10 cellular contexts compared by ENCODE assay signal in genomic region chr6:166308769-166309589, GRCh38. TPM values are rescaled to one million over a fixed set of nuclear protein-coding genes. Genes with fewer than 3 reads are reported as not detected.
DNase-seq lines count a peak whose midpoint lies in the region; TF ChIP-seq lines count a peak whose summit lies in the region.
"Had no signal": no experiment of that assay in that cellular context is flagged by ENCODE, and none has a peak within 500 bp of the region (broad histone marks: within the 10 kb centered on the region; RNA-seq: fewer than 3 reads in every experiment).

No MANE protein-coding gene starts in this region.

- H3K36me3 ChIP-seq in OCI-LY7 (ENCODE audit: insufficient read depth, low read length) (no peaks in the 10 kb centered on the region), tibial artery (no peaks in the 10 kb centered on the region)

- in situ Hi-C loops in T47D (cut with HindIII; ENCODE audit: low pct_unique_long_range_greater_than_20kb, low sequenced_read_pairs) (no loop called here), ACHN (cut with HindIII; ENCODE audit: low pct_ligation_motif_present, low pct_unique_long_range_greater_than_20kb, low sequenced_read_pairs) (no loop called here)

- peaks cover 10% of the 10 kb centered on the region for H3K27me3 Mint-ChIP-seq in MCF 10A (ENCODE audit: insufficient read depth, unreplicated experiment)

- CTCF ChIA-PET in MCF 10A (lab: Yijun Ruan, JAX), result interaction anchor here (0.6 kb wide), 2 partner anchors 150 to 317 kb away, joined by 3 read pairs; no protein-coding TSS in a partner anchor
- CTCF ChIA-PET in OCI-LY7 (lab: Charles Lee; ENCODE audit: unreplicated experiment), result no interaction called here

- peak overlapping the region; percentile 62 for H3K4me3 ChIP-seq in OCI-LY7 (ENCODE audit: low read depth, low read length, poor library complexity, severe bottlenecking)
- peak overlapping the region; percentile 43 to 53 for H3K4me3 ChIP-seq in tibial artery

- no peak overlapping the region for H3K4me3 Mint-ChIP-seq in MCF 10A (ENCODE audit: unreplicated experiment)
- H3K4me3 Mint-ChIP-seq: HFFc6 had no signal

- no peak overlapping the region for H3K27ac ChIP-seq in OCI-LY7 (ENCODE audit: low read depth, low read length, poor library complexity, severe bottlenecking)
- peak overlapping the region; percentile 92 for H3K27ac ChIP-seq in layer of hippocampus (ENCODE audit: low read depth, low read length)
- H3K27ac ChIP-seq in tibial artery, result no peak overlapping the region

- H3K79me2 ChIP-seq in OCI-LY7 (ENCODE audit: insufficient read depth, low read depth, low read length), result no peaks in the 10 kb centered on the region

- H3K27me3 ChIP-seq in layer of hippocampus (ENCODE audit: control insufficient read depth, insufficient read depth, low read length) (no peaks in the 10 kb centered on the region), tibial artery (peaks cover 0 to 45% of the 10 kb centered on the region in 2 donors)

- no peaks in the 10 kb centered on the region for H3K4me1 Mint-ChIP-seq in MCF 10A (ENCODE audit: insufficient read depth, unreplicated experiment)

- intact Hi-C loops in MCF 10A (cut with micrococcal nuclease) (no loop called here), OCI-LY7 (cut with micrococcal nuclease; ENCODE audit: unreplicated experiment) (no loop called here), tibial artery (cut with DNase I; ENCODE audit: low total_unique reads) (no loop called here)

- no peaks in the 10 kb centered on the region for H3K9me2 ChIP-seq in OCI-LY7 (ENCODE audit: insufficient read depth, low read length)

- H3K4me2 ChIP-seq in OCI-LY7 (ENCODE audit: low read length), result peak overlapping the region; percentile 70

- H3K9me3 Mint-ChIP-seq in MCF 10A (ENCODE audit: unreplicated experiment), result no peaks in the 10 kb centered on the region
- H3K9me3 Mint-ChIP-seq: HFFc6 had no signal

- H3K27ac Mint-ChIP-seq in MCF 10A (ENCODE audit: low read depth, unreplicated experiment), result no peak overlapping the region
- H3K27ac Mint-ChIP-seq: HFFc6 had no signal

- no peaks in the 10 kb centered on the region for H3K36me3 Mint-ChIP-seq in MCF 10A (ENCODE audit: insufficient read depth, unreplicated experiment)

- POLR2A ChIA-PET in MCF 10A (lab: Yijun Ruan, JAX), result interaction anchor here (0.6 kb wide), 2 partner anchors 557 to 716 kb away, joined by 3 read pairs; no protein-coding TSS in a partner anchor
- POLR2A ChIA-PET in OCI-LY7 (lab: Charles Lee), result interaction anchor here (0.6 to 1.9 kb wide), 6 partner anchors 13 to 442 kb away, joined by 3 to 8 read pairs (median 4); no protein-coding TSS in a partner anchor

- peak overlapping the region; percentile 72 for H2AFZ ChIP-seq in OCI-LY7 (ENCODE audit: low read length)

- H3K9me3 ChIP-seq in OCI-LY7 (ENCODE audit: low read length) (no peaks in the 10 kb centered on the region), tibial artery (no peaks in the 10 kb centered on the region)

- DNase-seq in T47D (ENCODE audit: low read depth in 1 of 2, low spot score in 1 of 2), result peak; percentile 28 to 64
- no peak for DNase-seq in MCF 10A (ENCODE audit: unreplicated experiment)
- no peak for DNase-seq in OCI-LY7 (ENCODE audit: low spot score)
- DNase-seq in tibial artery, result no peak
- no peak for DNase-seq in NK-92 treated with Interleukin-12 subunit alpha and Interleukin-12 subunit beta, amount 100 ng/mL, for 24 hours (lab: John Stamatoyannopoulos, UW)
- DNase-seq in NCI-H1436 (lab: John Stamatoyannopoulos, UW), result no peak
- DNase-seq in ACHN, result no peak
- DNase-seq: HFFc6 had no signal

- TF ChIP-seq CTCF in MCF 10A (IDR thresholded peaks at IDR 0.05; ENCODE audit: unreplicated experiment) (no peak), OCI-LY7 (conservative IDR thresholded peaks at IDR 0.05; ENCODE audit: low read length) (no peak), tibial artery (IDR thresholded peaks at IDR 0.05) (no peak)

- BruUV-seq in MCF 10A (replicated peaks; lab: Mats Ljungman, UMichigan), result no TSS peak
- no TSS peak for BruUV-seq in OCI-LY7 (replicated peaks; lab: Mats Ljungman, UMichigan)

- H3K4me1 ChIP-seq in OCI-LY7 (ENCODE audit: insufficient read depth, low read length, poor library complexity, severe bottlenecking) (peaks cover 20% of the 10 kb centered on the region), tibial artery (peaks cover 0 to 22% (median 17%) of the 10 kb centered on the region in 4 donors)

- no peaks in the 10 kb centered on the region for H4K20me1 ChIP-seq in OCI-LY7 (ENCODE audit: insufficient read depth, low read length)

RNA-seq across cellular contexts. Expression of gene PRR18, which starts 0.8 kb away (rescaled TPM):
- total RNA-seq in MCF 10A (2022), result 0.12 TPM in 1 of 2 replicates, not detected in the other
- total RNA-seq in OCI-LY7 (2014; rRNA removed; shearing (Covaris generic)), result 0.26 and 0.38 TPM in 2 replicates
- 0.13 TPM in 1 of 2 replicates, not detected in the other for total RNA-seq in OCI-LY7 (2022)
- total RNA-seq: HFFc6, SK-MEL-5 had no signal

RNA-seq across cellular contexts. Expression of gene SFT2D1, which starts 33.4 kb away (rescaled TPM):
- total RNA-seq in MCF 10A (2022), result 39.5 and 43.3 TPM in 2 replicates
- total RNA-seq in OCI-LY7 (2014; rRNA removed; shearing (Covaris generic)), result 40.2 and 43.4 TPM in 2 replicates
- total RNA-seq in OCI-LY7 (2022), result 63.9 and 67.9 TPM in 2 replicates

Comparison
In these comparisons a context has a peak if more than half of its experiments do, and no peak if none do; other contexts are left out.
1. DNase-seq: peak in T47D (2 of 2); none in MCF 10A (single experiment), OCI-LY7 (single experiment), tibial artery (0 of 2), NK-92 treated with Interleukin-12 subunit alpha and Interleukin-12 subunit beta, amount 100 ng/mL, for 24 hours (single experiment), NCI-H1436 (single experiment) and ACHN (single experiment).